ENCODE assay signal across 15 cellular contexts in the genomic region with DNA sequence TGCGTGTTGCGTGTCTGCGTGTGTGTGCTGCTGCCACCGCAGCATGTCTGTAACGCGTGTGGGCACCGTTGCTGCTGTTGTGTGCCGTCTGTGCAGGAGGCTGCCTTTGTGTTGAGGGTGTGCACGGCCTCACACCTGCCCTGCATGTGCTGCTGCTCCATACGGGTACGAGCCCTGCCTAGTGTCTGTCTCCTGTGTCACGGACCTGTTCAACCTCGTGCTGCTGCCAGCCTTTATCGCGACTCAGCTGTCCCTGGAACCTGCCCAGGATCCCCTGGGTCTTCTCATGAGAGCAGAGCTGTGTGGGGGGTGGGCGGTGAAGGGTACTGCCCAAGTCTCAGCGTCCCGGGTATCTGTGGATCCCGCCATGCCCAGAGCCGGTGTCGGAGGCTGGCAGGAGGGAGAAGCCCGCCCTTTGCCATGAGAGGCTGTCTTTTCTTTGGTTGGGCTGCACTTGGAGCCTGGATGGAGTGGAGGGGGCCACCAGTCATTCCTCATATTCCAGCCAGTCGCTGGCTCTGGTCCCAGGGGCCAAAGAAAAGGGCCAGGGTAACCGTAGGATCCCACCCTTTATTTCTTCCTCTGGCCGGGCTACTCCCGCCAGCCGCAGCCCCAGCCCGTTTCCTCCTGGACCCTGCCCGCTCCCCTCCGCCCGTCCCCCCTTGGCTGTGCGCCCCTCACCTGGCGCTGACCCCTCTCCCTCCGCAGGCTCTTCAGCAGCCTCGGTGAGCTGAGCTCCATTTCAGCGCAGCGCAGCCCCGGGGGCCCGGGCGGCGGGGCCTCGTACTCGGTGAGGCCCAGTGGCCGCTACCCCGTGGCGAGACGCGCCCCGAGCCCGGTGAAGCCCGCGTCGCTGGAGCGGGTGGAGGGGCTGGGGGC. TPM values are rescaled to one million over a fixed set of nuclear protein-coding genes. Genes with fewer than 3 reads are reported as not detected.
DNase-seq lines count a peak whose midpoint lies in the region; ATAC-seq, FAIRE-seq and TF ChIP-seq lines count a peak whose summit lies in the region.
"Had no signal": no experiment of that assay in that cellular context is flagged by ENCODE, and none has a peak within 500 bp of the region (broad histone marks: within the 10 kb centered on the region; RNA-seq: fewer than 3 reads in every experiment).

No MANE protein-coding gene starts in this region.

- peaks cover 22% of the 10 kb centered on the region; the same call in 1 of the 2 replicates for H3K27me3 ChIP-seq in H7 (ENCODE audit: control insufficient read depth, insufficient read depth, low read length)
- H3K27me3 ChIP-seq in WERI-Rb-1 (ENCODE audit: insufficient read depth, low read depth, severe bottlenecking) = no peaks in the 10 kb centered on the region
- H3K27me3 ChIP-seq in left lung = peaks cover 0 to 31% of the 10 kb centered on the region in 2 donors
- peaks cover 0 to 20% (median 0%) of the 10 kb centered on the region in 7 donors for H3K27me3 ChIP-seq in spleen (replicated peaks in 1 of 7)
- no peaks in the 10 kb centered on the region for H3K27me3 ChIP-seq in small intestine (ENCODE audit: control insufficient read depth in 2 of 2, insufficient read depth in 2 of 2, low read length in 2 of 2)
- H3K27me3 ChIP-seq: Peyer's patch had no signal

- H3K9me3 ChIP-seq in WERI-Rb-1 (ENCODE audit: severe bottlenecking) (no peaks in the 10 kb centered on the region), left lung (no peaks in the 10 kb centered on the region), spleen (no peaks in the 10 kb centered on the region), small intestine (ENCODE audit: control insufficient read depth, low read depth) (no peaks in the 10 kb centered on the region)
- H3K9me3 ChIP-seq: Caco-2, esophagus muscularis mucosa, Peyer's patch, stomach had no signal

- intact Hi-C loops in left lung (cut with DNase I) (no loop called here), spleen (cut with DNase I; ENCODE audit: low total_unique reads) (no loop called here)

- FAIRE-seq in small intestine (lab: Jason Lieb, UNC) = no peak
- FAIRE-seq in GM12891 (lab: Jason Lieb, UNC) = no peak

- 75 to 87% (median 82%) methylated on average over 41 to 54 of the region's 54 CpGs for WGBS in spleen, 5 donors
- WGBS in small intestine, 3 donors = 71 to 87% (median 83%) methylated on average over 50 to 54 of the region's 54 CpGs

- TF ChIP-seq CTCF in WERI-Rb-1 (IDR thresholded peaks at IDR 0.05; ENCODE audit: low read depth, low read length) = no peak
- TF ChIP-seq CTCF in left lung (IDR thresholded peaks at IDR 0.05) = no peak
- no peak for TF ChIP-seq CTCF in spleen (IDR thresholded peaks at IDR 0.05 in 8 of 11, conservative IDR thresholded peaks at IDR 0.05 in 3 of 11)

- TF ChIP-seq POLR2A in spleen (IDR thresholded peaks at IDR 0.05) (no peak), GM12891 (IDR thresholded peaks at IDR 0.05; ENCODE audit: low read depth, low read length) (no peak)

- H3K27ac ChIP-seq in WERI-Rb-1 = no peak overlapping the region
- no peak overlapping the region for H3K27ac ChIP-seq in left lung
- peak overlapping the region in 1 of 8 donors; percentile 7 for H3K27ac ChIP-seq in spleen
- no peak overlapping the region for H3K27ac ChIP-seq in small intestine (ENCODE audit: low read depth in 1 of 2, low read length in 1 of 2)
- H3K27ac ChIP-seq: esophagus muscularis mucosa, Peyer's patch had no signal

- no peak for ATAC-seq in left lung

- H3K36me3 ChIP-seq in H7 (replicated peaks; ENCODE audit: control insufficient read depth, insufficient read depth, low read length) (no peaks in the 10 kb centered on the region), WERI-Rb-1 (peaks cover under 1% of the 10 kb centered on the region; the same call in 1 of the 2 replicates), left lung (peaks cover 0 to 5% of the 10 kb centered on the region in 2 donors), spleen (peaks cover 0 to 61% (median 9%) of the 10 kb centered on the region in 6 donors), small intestine (ENCODE audit: control insufficient read depth in 2 of 2, insufficient read depth in 2 of 2, low read length in 2 of 2) (no peaks in the 10 kb centered on the region)
- H3K36me3 ChIP-seq: Peyer's patch had no signal

- DNase-seq in H7 = peak; percentile 80
- DNase-seq in WERI-Rb-1 = peak; percentile 8
- peak; percentile 27 to 74 for DNase-seq in left lung
- peak; percentile 75 for DNase-seq in spleen
- no peak for DNase-seq in small intestine
- no peak for DNase-seq in GM12891 (ENCODE audit: insufficient read length, low spot score)
- DNase-seq in activated CD4-positive, alpha-beta T cell treated with anti-CD3 and anti-CD28 coated beads, Interleukin-2, amount 50 U/mL, for 48 hours = no peak
- DNase-seq: activated CD4-positive, alpha-beta memory T cell treated with anti-CD3 and anti-CD28 coated beads for 36 hours; AML-193; stomach had no signal

- peaks cover 0 to 14% of the 10 kb centered on the region in 2 donors for H3K4me1 ChIP-seq in left lung
- peaks cover 0 to 72% (median 52%) of the 10 kb centered on the region in 6 donors for H3K4me1 ChIP-seq in spleen
- H3K4me1 ChIP-seq in small intestine (ENCODE audit: control insufficient read depth in 2 of 2, insufficient read depth in 1 of 2, low read depth in 1 of 2, low read length in 1 of 2) = no peaks in the 10 kb centered on the region
- H3K4me1 ChIP-seq: Caco-2 had no signal

- no peak overlapping the region for H3K4me3 ChIP-seq in H7 (ENCODE audit: insufficient read depth, low read depth, low read length)
- no peak overlapping the region for H3K4me3 ChIP-seq in WERI-Rb-1 (ENCODE audit: low read depth, low read length)
- H3K4me3 ChIP-seq in left lung = no peak overlapping the region
- H3K4me3 ChIP-seq in spleen = no peak overlapping the region
- no peak overlapping the region for H3K4me3 ChIP-seq in small intestine (ENCODE audit: low read depth in 1 of 2, low read length in 2 of 2)
- H3K4me3 ChIP-seq: esophagus muscularis mucosa, Peyer's patch had no signal

TF ChIP-seq in GM12891, 5 proteins besides CTCF, POLR2A, EP300 and RAD21:
- TF ChIP-seq PAX5 (IDR thresholded peaks at IDR 0.05; ENCODE audit: insufficient read depth, low read length, severe bottlenecking) (no peak), TAF1 (IDR thresholded peaks at IDR 0.05; ENCODE audit: low read depth, low read length) (no peak), POLR2AphosphoS5 (IDR thresholded peaks at IDR 0.05; ENCODE audit: low read depth, low read length) (no peak), SPI1 (IDR thresholded peaks at IDR 0.05; ENCODE audit: low read depth, low read length) (no peak), POU2F2 (IDR thresholded peaks at IDR 0.05; ENCODE audit: low read depth, low read length) (no peak)

RNA-seq across cellular contexts. Expression of gene ACR, which starts 7.8 kb away (rescaled TPM):
- 0.07 TPM in 1 of 2 replicates, not detected in the other for total RNA-seq in H7 (2014; rRNA removed; shearing (Covaris generic))
- total RNA-seq in left lung (1 to 10 TPM in 1 of 2 donors, not detected in 1; 1.4 TPM), spleen (10 to 100 TPM in 1 of 7 donors, 1 to 10 TPM in 5, under 1 TPM in 1; 0.88 to 12.5 (median 2.3) TPM)
- polyA plus RNA-seq in spleen (1 to 10 TPM in 1 of 3 donors, under 1 TPM in 2; 0.21 to 1.2 (median 0.67) TPM), small intestine (under 1 TPM in 1 of 3 donors, not detected in 2; 0.25 TPM)
- not detected for polyA plus RNA-seq in GM12891 (2012; ENCODE audit: low read depth, missing spikeins)
- total RNA-seq: activated CD4-positive, alpha-beta memory T cell treated with anti-CD3 and anti-CD28 coated beads for 36 hours; Caco-2; Peyer's patch; renal cortical epithelial cell had no signal
- polyA plus RNA-seq: neural cell had no signal

RNA-seq across cellular contexts. Expression of gene RABL2B, which starts 53.2 kb away (rescaled TPM):
- 8.6 and 17.1 TPM in 2 replicates for total RNA-seq in H7 (2014; rRNA removed; shearing (Covaris generic))
- total RNA-seq in left lung (10 to 100 TPM; 27.1 to 36.9 TPM), spleen (10 to 100 TPM; 17.1 to 46.9 (median 20.7) TPM)
- polyA plus RNA-seq in spleen (10 to 100 TPM; 14.5 to 21.4 (median 14.9) TPM), small intestine (10 to 100 TPM in 2 of 3 donors, 1 to 10 TPM in 1; 7.6 to 13.8 (median 11.6) TPM)
- 16.5 TPM for polyA plus RNA-seq in GM12891 (2012; ENCODE audit: low read depth, missing spikeins)

RNA-seq across cellular contexts. Expression of gene SHANK3, which starts 57.6 kb away (rescaled TPM):
- total RNA-seq in H7 (2014; rRNA removed; shearing (Covaris generic)) = 1.8 and 2.1 TPM in 2 replicates
- total RNA-seq in left lung = 10 to 100 TPM; 25.1 to 42.9 TPM
- total RNA-seq in spleen = 100 to 1,000 TPM in 3 of 7 donors, 10 to 100 TPM in 4; 55.5 to 264 (median 89.1) TPM
- polyA plus RNA-seq in spleen = 100 to 1,000 TPM in 1 of 3 donors, 10 to 100 TPM in 1, 1 to 10 TPM in 1; 9.9 to 112 (median 31.8) TPM
- 10 to 100 TPM in 1 of 3 donors, under 1 TPM in 2; 0.27 to 10.0 (median 0.45) TPM for polyA plus RNA-seq in small intestine
- polyA plus RNA-seq in GM12891 (2012; ENCODE audit: low read depth, missing spikeins) = 0.15 TPM

Comparison
In these comparisons a context has a peak if more than half of its experiments do, and no peak if none do; other contexts are left out.
1. DNase-seq: peak in H7 (single experiment), WERI-Rb-1 (single experiment), left lung (2 of 2) and spleen (single experiment); none in small intestine (single experiment), GM12891 (single experiment) and activated CD4-positive, alpha-beta T cell treated with anti-CD3 and anti-CD28 coated beads, Interleukin-2, amount 50 U/mL, for 48 hours (0 of 2).